1 cellular context compared by ENCODE assay signal in the genomic region with DNA sequence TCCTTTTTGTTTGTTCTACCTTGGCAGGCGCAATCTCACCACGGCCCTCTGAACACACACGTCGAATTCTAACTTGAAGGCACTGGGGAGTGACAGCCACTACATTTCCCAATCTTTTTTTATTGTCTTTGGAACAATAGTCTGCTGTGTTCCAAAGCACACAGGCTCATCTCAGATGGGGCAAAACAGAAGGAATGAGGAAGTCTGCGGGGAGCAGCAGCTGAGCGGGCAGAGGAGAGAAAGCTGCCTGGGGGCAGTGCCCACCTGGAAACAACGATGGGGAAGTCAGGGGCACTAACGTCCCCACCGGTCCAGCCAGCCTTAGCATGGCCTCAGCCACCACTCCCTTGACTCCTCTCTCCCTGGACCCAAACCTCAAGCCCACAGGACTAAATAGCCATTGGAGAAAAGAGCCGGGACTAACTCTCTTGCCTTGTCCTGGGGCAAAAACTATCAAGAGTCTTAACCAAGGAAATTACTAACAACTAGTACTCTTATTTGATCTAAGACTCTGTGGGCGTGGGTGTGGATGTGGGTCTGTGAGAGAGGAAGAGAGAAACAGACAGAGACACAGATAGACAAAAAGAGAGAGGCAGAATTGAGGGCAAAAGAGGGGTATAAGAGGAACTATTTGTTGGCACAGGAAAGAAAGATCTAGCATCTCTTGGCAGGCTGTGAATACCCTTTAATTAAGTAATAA.
TF ChIP-seq lines count a peak whose summit lies in the region.

No MANE protein-coding gene starts in this region.

TF ChIP-seq in K562, 482 proteins besides CTCF, POLR2A, EP300 and RAD21:
- 0 out of 2 replicates have a peak, but pooled peaks have one; percentile 39 for TF ChIP-seq SPI1 (IDR thresholded peaks at IDR 0.05; ENCODE audit: borderline replicate concordance, low read depth, low read length)
- TF ChIP-seq FOSL1 (tag; conservative IDR thresholded peaks at IDR 0.05): no peak
